Comparison of ENCODE assay signal across 13 cellular contexts in genomic region chr15:32838820-32839219, GRCh38.
DNase-seq lines count a peak whose midpoint lies in the region; ATAC-seq and TF ChIP-seq lines count a peak whose summit lies in the region.
"Had no signal": no experiment of that assay in that cellular context is flagged by ENCODE, and none has a peak within 500 bp of the region (broad histone marks: within the 10 kb centered on the region; RNA-seq: fewer than 3 reads in every experiment).

No MANE protein-coding gene starts in this region.

- no peak overlapping the region for H3K27ac Mint-ChIP-seq in activated T-cell treated with anti-CD3 and anti-CD28 coated beads, Interleukin-2, amount 50 U/mL, for 72 hours
- no peak overlapping the region for H3K27ac Mint-ChIP-seq in type B pancreatic cell
- H3K27ac Mint-ChIP-seq: CD8-positive, alpha-beta memory T cell; dendritic cell treated with granulocyte-macrophage colony-stimulating factor and Interleukin-4, amounts not matched to agents 40 ng/mL and 50 ng/mL, for 4 days had no signal

- H3K36me3 Mint-ChIP-seq in activated T-cell treated with anti-CD3 and anti-CD28 coated beads, Interleukin-2, amount 50 U/mL, for 72 hours (ENCODE audit: insufficient read depth in 2 of 2) = no peaks in the 10 kb centered on the region
- no peaks in the 10 kb centered on the region for H3K36me3 Mint-ChIP-seq in type B pancreatic cell

- peak overlapping the region; percentile 82 for H2AFZ ChIP-seq in ACC112 (ENCODE audit: low read length, unreplicated experiment)

- no peaks in the 10 kb centered on the region for H3K27me3 ChIP-seq in ACC112 (ENCODE audit: insufficient read depth, low read length)

- peak; percentile 98 for DNase-seq in M059J (ENCODE audit: low read depth)
- DNase-seq in left colon = peak in 1 of 2 donors; percentile 13
- no peak for DNase-seq in activated T-cell treated with anti-CD3 and anti-CD28 coated beads, Interleukin-2, amount 50 U/mL, for 72 hours
- DNase-seq in type B pancreatic cell (ENCODE audit: extremely low spot score, unreplicated experiment) = no peak
- DNase-seq in T-helper 1 cell = no peak
- no peak for DNase-seq in NCI-H146 (lab: John Stamatoyannopoulos, UW)
- DNase-seq: activated CD8-positive, alpha-beta memory T cell treated with anti-CD3 and anti-CD28 coated beads for 24 hours; CD8-positive, alpha-beta memory T cell had no signal

- peaks cover 10% of the 10 kb centered on the region for H3K79me2 ChIP-seq in ACC112 (ENCODE audit: control insufficient read depth, insufficient read depth, low read length, unreplicated experiment)

- H3K36me3 ChIP-seq in ACC112 (ENCODE audit: insufficient read depth, low read length) = no peaks in the 10 kb centered on the region

- peak; percentile 40 for ATAC-seq in left colon
- ATAC-seq in activated T-cell treated with anti-CD3 and anti-CD28 coated beads, Interleukin-2, amount 50 U/mL, for 72 hours (replicated peaks in 1 of 2) = no peak

- H3K4me1 Mint-ChIP-seq in activated T-cell treated with anti-CD3 and anti-CD28 coated beads, Interleukin-2, amount 50 U/mL, for 72 hours (ENCODE audit: low read depth) = no peaks in the 10 kb centered on the region
- peaks cover 29% of the 10 kb centered on the region for H3K4me1 Mint-ChIP-seq in type B pancreatic cell (ENCODE audit: unreplicated experiment)
- H3K4me1 Mint-ChIP-seq: CD8-positive, alpha-beta memory T cell had no signal

- TF ChIP-seq CTCF in type B pancreatic cell (conservative IDR thresholded peaks at IDR 0.05) = no peak

- peaks cover 56% of the 10 kb centered on the region for H3K4me1 ChIP-seq in ACC112 (ENCODE audit: control insufficient read depth, insufficient read depth, low read length, unreplicated experiment)

- no peaks in the 10 kb centered on the region for H3K9me3 Mint-ChIP-seq in activated T-cell treated with anti-CD3 and anti-CD28 coated beads, Interleukin-2, amount 50 U/mL, for 72 hours
- H3K9me3 Mint-ChIP-seq in type B pancreatic cell = no peaks in the 10 kb centered on the region
- H3K9me3 Mint-ChIP-seq: CD8-positive, alpha-beta memory T cell; dendritic cell treated with granulocyte-macrophage colony-stimulating factor and Interleukin-4, amounts not matched to agents 40 ng/mL and 50 ng/mL, for 4 days had no signal

- no peak overlapping the region for H3K4me3 Mint-ChIP-seq in activated T-cell treated with anti-CD3 and anti-CD28 coated beads, Interleukin-2, amount 50 U/mL, for 72 hours
- no peak overlapping the region for H3K4me3 Mint-ChIP-seq in type B pancreatic cell
- H3K4me3 Mint-ChIP-seq: CD8-positive, alpha-beta memory T cell; dendritic cell treated with granulocyte-macrophage colony-stimulating factor and Interleukin-4, amounts not matched to agents 40 ng/mL and 50 ng/mL, for 4 days had no signal

- peak overlapping the region; percentile 32; the same call in 1 of the 2 replicates for H3K4me3 ChIP-seq in ACC112 (ENCODE audit: low read depth, low read length)

- intact Hi-C loops in left colon (cut with DNase I, micrococcal nuclease) = no loop called here

- H3K27ac ChIP-seq in ACC112 (ENCODE audit: low read depth, low read length) = peak overlapping the region; percentile 87
- H3K27ac ChIP-seq in angular gyrus (ENCODE audit: low read depth, low read length) = peak overlapping the region; percentile 90
- H3K27ac ChIP-seq: HL-60, RWPE1 had no signal

- H3K27me3 Mint-ChIP-seq in activated T-cell treated with anti-CD3 and anti-CD28 coated beads, Interleukin-2, amount 50 U/mL, for 72 hours (ENCODE audit: low read depth) = no peaks in the 10 kb centered on the region
- H3K27me3 Mint-ChIP-seq in type B pancreatic cell = no peaks in the 10 kb centered on the region
- H3K27me3 Mint-ChIP-seq: dendritic cell treated with granulocyte-macrophage colony-stimulating factor and Interleukin-4, amounts not matched to agents 40 ng/mL and 50 ng/mL, for 4 days had no signal
